ENCODE assay signal across 8 cellular contexts in genomic region chr1:6033986-6034749, GRCh38. TPM values are rescaled to one million over a fixed set of nuclear protein-coding genes. Genes with fewer than 3 reads are reported as not detected.
DNase-seq lines count a peak whose midpoint lies in the region; ATAC-seq and TF ChIP-seq lines count a peak whose summit lies in the region.

No MANE protein-coding gene starts in this region.

- no peaks in the 10 kb centered on the region for H3K36me3 ChIP-seq in HUES64 (ENCODE audit: insufficient read depth, low read length)
- H3K36me3 ChIP-seq in ectodermal cell (ENCODE audit: control insufficient read depth, insufficient read depth, low read length) = no peaks in the 10 kb centered on the region
- no peaks in the 10 kb centered on the region for H3K36me3 ChIP-seq in mesendoderm (ENCODE audit: control insufficient read depth, insufficient read depth, low read length)
- no peaks in the 10 kb centered on the region for H3K36me3 ChIP-seq in uterus

- peaks cover 5% of the 10 kb centered on the region; the same call in 1 of the 2 replicates for H3K4me1 ChIP-seq in HUES64 (ENCODE audit: insufficient read depth, low read length)
- H3K4me1 ChIP-seq in ectodermal cell (ENCODE audit: control insufficient read depth, insufficient read depth, low read length) = peaks cover 4% of the 10 kb centered on the region
- H3K4me1 ChIP-seq in mesendoderm (ENCODE audit: control insufficient read depth, low read depth, low read length) = peaks cover 7% of the 10 kb centered on the region
- H3K4me1 ChIP-seq in uterus = no peaks in the 10 kb centered on the region

- TF ChIP-seq CTCF in C4-2B (conservative IDR thresholded peaks at IDR 0.05) (peak; percentile 90), WI38 (IDR thresholded peaks at IDR 0.05; ENCODE audit: low read depth, low read length) (peak; percentile 76), uterus (IDR thresholded peaks at IDR 0.05) (peak; percentile 10 to 38 (median 33))

- no peak overlapping the region for H2AK5ac ChIP-seq in mesendoderm (ENCODE audit: low read length)

- intact Hi-C loops in uterus (cut with DNase I; ENCODE audit: low total_unique reads) = no loop called here

- no peak overlapping the region for H3K23ac ChIP-seq in mesendoderm (ENCODE audit: low read length)

- H3K4me2 ChIP-seq in mesendoderm (ENCODE audit: low read length) = no peak overlapping the region

- no peak overlapping the region for H2BK120ac ChIP-seq in mesendoderm (ENCODE audit: low read depth, low read length)

- 44% methylated on average over 21 of the region's 21 CpGs for WGBS in HUES64
- whole genome bisulfite sequencing in ectodermal cell, 2 experiments = 32 to 34% methylated on average over 21 of the region's 21 CpGs
- no CpG with 5 or more reads among the region's 21 CpGs for WGBS in mesendoderm (ENCODE audit: extremely low coverage, insufficient coverage, low lambda C conversion rate)

- no peak overlapping the region; the same call in 1 of the 2 replicates for H3K27ac ChIP-seq in C4-2B
- no peak overlapping the region for H3K27ac ChIP-seq in HUES64 (ENCODE audit: low read depth, low read length)
- H3K27ac ChIP-seq in ectodermal cell (ENCODE audit: insufficient read depth, low read depth, low read length, poor library complexity, severe bottlenecking) = no peak overlapping the region
- no peak overlapping the region for H3K27ac ChIP-seq in mesendoderm (ENCODE audit: low read depth, low read length)
- no peak overlapping the region for H3K27ac ChIP-seq in uterus

- H3K18ac ChIP-seq in mesendoderm (ENCODE audit: low read length) = no peak overlapping the region

- H3K9ac ChIP-seq in HUES64 (ENCODE audit: low read depth, low read length) (no peak overlapping the region), mesendoderm (ENCODE audit: low read length) (no peak overlapping the region)

- H2BK5ac ChIP-seq in mesendoderm (ENCODE audit: low read length) = no peak overlapping the region

- H3K27me3 ChIP-seq in HUES64 (ENCODE audit: insufficient read depth, low read length) (no peaks in the 10 kb centered on the region; the same call in 1 of the 2 replicates), ectodermal cell (ENCODE audit: control insufficient read depth, insufficient read depth, low read length, poor library complexity, severe bottlenecking) (peaks cover 6% of the 10 kb centered on the region), mesendoderm (ENCODE audit: insufficient read depth, low read length, poor library complexity) (no peaks in the 10 kb centered on the region), uterus (no peaks in the 10 kb centered on the region)

- no peak for ATAC-seq in HG03039 (IDR thresholded peaks at IDR 0.05; ENCODE audit: unreplicated experiment)
- ATAC-seq in HG03342 (IDR thresholded peaks at IDR 0.05; ENCODE audit: unreplicated experiment) = no peak

- TF ChIP-seq POLR2A in uterus (IDR thresholded peaks at IDR 0.05) = no peak

- H3K4ac ChIP-seq in mesendoderm (ENCODE audit: low read depth, low read length) = no peak overlapping the region

- no peak overlapping the region for H4K8ac ChIP-seq in mesendoderm (ENCODE audit: low read depth, low read length)

- no peaks in the 10 kb centered on the region for H3K79me1 ChIP-seq in mesendoderm (ENCODE audit: low read length)

- DNase-seq in mesendoderm (peak; percentile 66), uterus (no peak)

- H3K9me3 ChIP-seq in HUES64 (ENCODE audit: insufficient read depth, low read depth, low read length) (no peaks in the 10 kb centered on the region), ectodermal cell (ENCODE audit: control insufficient read depth, low read length) (no peaks in the 10 kb centered on the region), uterus (no peaks in the 10 kb centered on the region)

- no peak overlapping the region for H2BK15ac ChIP-seq in mesendoderm (replicated peaks; ENCODE audit: low read depth)

- H3K4me3 ChIP-seq in HUES64 (ENCODE audit: low read length) = peak overlapping the region; percentile 20
- no peak overlapping the region for H3K4me3 ChIP-seq in WI38 (ENCODE audit: low read depth, low read length)
- peak overlapping the region; percentile 7 for H3K4me3 ChIP-seq in ectodermal cell (ENCODE audit: insufficient read depth, low read depth, low read length)
- H3K4me3 ChIP-seq in mesendoderm (ENCODE audit: low read length) = no peak overlapping the region
- no peak overlapping the region for H3K4me3 ChIP-seq in uterus

- no peak overlapping the region for H3K56ac ChIP-seq in mesendoderm (ENCODE audit: low read length)

- no peaks in the 10 kb centered on the region for H3K79me2 ChIP-seq in mesendoderm (ENCODE audit: control insufficient read depth, insufficient read depth, low read length)

- no peak overlapping the region for H4K5ac ChIP-seq in mesendoderm (ENCODE audit: low read length)

RNA-seq across cellular contexts. Expression of gene KCNAB2, which starts 11.5 kb away (rescaled TPM):
- 3.6 TPM for polyA plus RNA-seq in HUES64 (2013, experiment 1 of 2)
- polyA plus RNA-seq in HUES64 (2013, experiment 2 of 2) = 3.7 TPM
- polyA plus RNA-seq in ectodermal cell (2013, experiment 1 of 4) = 7.4 TPM
- polyA plus RNA-seq in ectodermal cell (2013, experiment 2 of 4) = 10.3 TPM
- polyA plus RNA-seq in ectodermal cell (2013, experiment 3 of 4) = 6.8 TPM
- 8.1 TPM for polyA plus RNA-seq in ectodermal cell (2013, experiment 4 of 4)
- 1.1 TPM for polyA plus RNA-seq in mesendoderm (2013, experiment 1 of 2)
- 1.0 TPM for polyA plus RNA-seq in mesendoderm (2013, experiment 2 of 2)
- total RNA-seq in uterus = 10 to 100 TPM in 2 of 4 donors, 1 to 10 TPM in 2; 1.5 to 21.2 (median 12.9) TPM

RNA-seq across cellular contexts. Expression of gene NPHP4, which starts 41.9 kb away (rescaled TPM):
- polyA plus RNA-seq in HUES64 (2013, experiment 1 of 2) = 7.3 TPM
- polyA plus RNA-seq in HUES64 (2013, experiment 2 of 2) = 6.9 TPM
- 19.6 TPM for polyA plus RNA-seq in ectodermal cell (2013, experiment 1 of 4)
- polyA plus RNA-seq in ectodermal cell (2013, experiment 2 of 4) = 22.0 TPM
- 15.7 TPM for polyA plus RNA-seq in ectodermal cell (2013, experiment 3 of 4)
- polyA plus RNA-seq in ectodermal cell (2013, experiment 4 of 4) = 18.4 TPM
- 3.0 TPM for polyA plus RNA-seq in mesendoderm (2013, experiment 1 of 2)
- polyA plus RNA-seq in mesendoderm (2013, experiment 2 of 2) = 3.0 TPM
- total RNA-seq in uterus = 10 to 100 TPM in 2 of 4 donors, 1 to 10 TPM in 2; 1.3 to 16.2 (median 7.0) TPM

Comparison
In these comparisons a context has a peak if more than half of its experiments do, and no peak if none do; other contexts are left out.
1. CTCF ChIP-seq: peak in every context shown above with its lines; median percentile 90 in C4-2B; 76 in WI38; 33 in uterus.
2. H3K4me3 ChIP-seq: peak in HUES64 (single experiment) and ectodermal cell (single experiment); none in WI38 (single experiment), mesendoderm (single experiment) and uterus (0 of 2).